ENCODE assay signal across 27 cellular contexts in genomic region chr10:93058139-93058538, GRCh38. TPM values are rescaled to one million over a fixed set of nuclear protein-coding genes. Genes with fewer than 3 reads are reported as not detected.
"Had no signal": no experiment of that assay in that cellular context is flagged by ENCODE, and none has a peak within 500 bp of the region (broad histone marks: within the 10 kb centered on the region; RNA-seq: fewer than 3 reads in every experiment).

No MANE protein-coding gene starts in this region.

- ATAC-seq: heart left ventricle; left colon; left ventricle myocardium superior; natural killer cell treated with Interleukin-12 subunit alpha and Interleukin-12 subunit beta and Interleukin-15 and Interleukin-18, amount 100 ng/mL, for 72 hours; stimulated activated effector memory CD8-positive, alpha-beta T cell treated with anti-CD3 and anti-CD28 coated beads, Interleukin-12 subunit alpha, Interleukin-12 subunit beta, amount 100 ng/mL, for 72 hours; stimulated activated naive CD8-positive, alpha-beta T cell treated with anti-CD3 and anti-CD28 coated beads, Interleukin-15, Interleukin-2, amounts not matched to agents 100 U/mL and 50 U/mL, for 24 hours had no signal

- H3K4me3 ChIP-seq: dorsolateral prefrontal cortex, heart left ventricle, lung, neural progenitor cell, ovary, right atrium auricular region, suprapubic skin, thyroid gland, upper lobe of left lung, uterus had no signal

- H3K4me2 ChIP-seq: neural progenitor cell had no signal

- H3K9ac ChIP-seq: neural progenitor cell had no signal

- H3K36me3 ChIP-seq: neural progenitor cell, ovary, right atrium auricular region, suprapubic skin, uterus had no signal

- H3K9me3 ChIP-seq: heart left ventricle, ovary, right atrium auricular region, suprapubic skin, thyroid gland, upper lobe of left lung, uterus had no signal

- H2AFZ ChIP-seq: neural progenitor cell had no signal

- DNase-seq: dorsolateral prefrontal cortex; effector CD8-positive, alpha-beta T cell; heart left ventricle; hippocampal formation; left colon; left ventricle myocardium superior; mesenchymal stem cell; midbrain; nucleus accumbens; ovary; stimulated activated CD4-positive, alpha-beta T cell treated with anti-CD3 and anti-CD28 coated beads, Interleukin-4, amount 100 ng/mL, for 1 hour; stimulated activated CD8-positive, alpha-beta memory T cell treated with anti-CD3 and anti-CD28 coated beads, Interleukin-4, amount 100 ng/mL, for 48 hours; stimulated activated naive CD8-positive, alpha-beta T cell treated with anti-CD3 and anti-CD28 coated beads, Interleukin-15, Interleukin-2, amounts not matched to agents 100 U/mL and 50 U/mL, for 24 hours; thyroid gland; upper lobe of left lung; uterus had no signal

- H3K27ac ChIP-seq: dorsolateral prefrontal cortex, heart left ventricle, neural progenitor cell, ovary, right atrium auricular region, suprapubic skin, thyroid gland, upper lobe of left lung, uterus had no signal

- H3K27me3 ChIP-seq: ovary had no signal

RNA-seq across cellular contexts. Expression of gene CYP26C1, which starts 2.5 kb away (rescaled TPM):
- total RNA-seq: left ventricle myocardium superior, right atrium auricular region had no signal
- polyA plus RNA-seq: heart left ventricle had no signal

RNA-seq across cellular contexts. Expression of gene CYP26A1, which starts 15.6 kb away (rescaled TPM):
- total RNA-seq: glomerular endothelial cell; heart left ventricle; kidney epithelial cell; left colon; left ventricle myocardium superior; lung; natural killer cell treated with Interleukin-12 subunit alpha and Interleukin-12 subunit beta and Interleukin-15 and Interleukin-18, amount 100 ng/mL, for 72 hours; posterior vena cava; right atrium auricular region; thyroid gland; upper lobe of left lung had no signal
- polyA plus RNA-seq: esophagus, fibroblast of lung, heart left ventricle, ovary had no signal
